In genomic region chr21:35034203-35034926, GRCh38 we compare ENCODE assay signal across 24 cellular contexts.
A peak's percentile ranks its signal among the peaks of the same experiment; 100 is the strongest.
DNase-seq lines count a peak whose midpoint lies in the region; ATAC-seq and TF ChIP-seq lines count a peak whose summit lies in the region.
"Had no signal": no experiment of that assay in that cellular context is flagged by ENCODE, and none has a peak within 500 bp of the region (broad histone marks: within the 10 kb centered on the region; RNA-seq: fewer than 3 reads in every experiment).

No MANE protein-coding gene starts in this region.

- peaks cover 84% of the 10 kb centered on the region for H3K4me1 ChIP-seq in Loucy (ENCODE audit: insufficient read depth, low read length, poor library complexity, severe bottlenecking)
- H3K4me1 ChIP-seq: parathyroid adenoma had no signal

- no peaks in the 10 kb centered on the region for H3K9me2 ChIP-seq in Loucy (replicated peaks; ENCODE audit: low read depth, low read length)

- peak overlapping the region; percentile 72 for H3K27ac Mint-ChIP-seq in activated naive CD4-positive, alpha-beta T cell treated with anti-CD3 and anti-CD28 coated beads, Interleukin-2, amount 50 U/mL, for 24 hours
- H3K27ac Mint-ChIP-seq in effector memory CD8-positive, alpha-beta T cell = peak overlapping the region; percentile 95 to 97
- H3K27ac Mint-ChIP-seq in stimulated activated naive CD8-positive, alpha-beta T cell treated with anti-CD3 and anti-CD28 coated beads, Interleukin-15, amount 100 ng/mL, for 72 hours = peak overlapping the region in 1 of 2 donors; percentile 59
- H3K27ac Mint-ChIP-seq: activated B cell treated with CpG ODN at 0.5 μM for 24 hours, IgD-negative memory B cell, nephron had no signal

- no peaks in the 10 kb centered on the region for H3K27me3 Mint-ChIP-seq in activated naive CD4-positive, alpha-beta T cell treated with anti-CD3 and anti-CD28 coated beads, Interleukin-2, amount 50 U/mL, for 24 hours
- no peaks in the 10 kb centered on the region for H3K27me3 Mint-ChIP-seq in effector memory CD8-positive, alpha-beta T cell
- no peaks in the 10 kb centered on the region for H3K27me3 Mint-ChIP-seq in stimulated activated naive CD8-positive, alpha-beta T cell treated with anti-CD3 and anti-CD28 coated beads, Interleukin-15, amount 100 ng/mL, for 72 hours
- H3K27me3 Mint-ChIP-seq: activated B cell treated with CpG ODN at 0.5 μM for 24 hours, IgD-negative memory B cell had no signal

- peak overlapping the region; percentile 19 for H3K4me3 Mint-ChIP-seq in activated naive CD4-positive, alpha-beta T cell treated with anti-CD3 and anti-CD28 coated beads, Interleukin-2, amount 50 U/mL, for 24 hours
- peak overlapping the region; percentile 73 to 77 for H3K4me3 Mint-ChIP-seq in effector memory CD8-positive, alpha-beta T cell
- H3K4me3 Mint-ChIP-seq in stimulated activated naive CD8-positive, alpha-beta T cell treated with anti-CD3 and anti-CD28 coated beads, Interleukin-15, amount 100 ng/mL, for 72 hours = peak overlapping the region; percentile 29 to 72
- H3K4me3 Mint-ChIP-seq: activated B cell treated with CpG ODN at 0.5 μM for 24 hours, nephron had no signal

- ATAC-seq in effector memory CD8-positive, alpha-beta T cell (replicated peaks) = no peak
- ATAC-seq in stimulated activated naive CD8-positive, alpha-beta T cell treated with anti-CD3 and anti-CD28 coated beads, Interleukin-15, amount 100 ng/mL, for 72 hours = peak; percentile 82
- ATAC-seq: GM12878, heart right ventricle, left lung, right cardiac atrium had no signal

- H3K9ac ChIP-seq in Loucy (ENCODE audit: low read depth, low read length, poor library complexity, severe bottlenecking) = no peak overlapping the region
- H3K9ac ChIP-seq: parathyroid adenoma had no signal

- H2AFZ ChIP-seq in Loucy (ENCODE audit: low read length) = no peak overlapping the region
- H2AFZ ChIP-seq: parathyroid adenoma had no signal

- no peak for DNase-seq in activated naive CD4-positive, alpha-beta T cell treated with Interleukin-2 at 50 U/mL for 16 hours
- no peak for DNase-seq in effector memory CD8-positive, alpha-beta T cell
- DNase-seq in stimulated activated naive CD8-positive, alpha-beta T cell treated with anti-CD3 and anti-CD28 coated beads, Interleukin-15, amount 100 ng/mL, for 72 hours = peak in 1 of 2 donors; percentile 43
- DNase-seq in DMS153 (lab: John Stamatoyannopoulos, UW) = no peak
- DNase-seq in NCI-H1436 (lab: John Stamatoyannopoulos, UW) = no peak
- DNase-seq: activated B cell treated with CpG ODN at 0.5 μM for 24 hours; activated CD8-positive, alpha-beta memory T cell treated with anti-CD3 and anti-CD28 coated beads, Interleukin-2, amount 50 U/mL, for 4 hours; central memory CD4-positive, alpha-beta T cell; DMS79 treated with DMSO at 0.1 percent for 48 hours; H7; heart right ventricle; left lung; MG63; NCI-H1436 treated with DMSO at 0.1 percent for 48 hours; NCI-H526; right cardiac atrium; RPMI8226; T-helper 9 cell had no signal

- H3K4me3 ChIP-seq in Loucy (ENCODE audit: low read length, poor library complexity, severe bottlenecking) = no peak overlapping the region
- H3K4me3 ChIP-seq: GM12878, heart right ventricle, left lung, MG63 had no signal

- peaks cover 98% of the 10 kb centered on the region for H3K4me1 Mint-ChIP-seq in activated naive CD4-positive, alpha-beta T cell treated with anti-CD3 and anti-CD28 coated beads, Interleukin-2, amount 50 U/mL, for 24 hours
- H3K4me1 Mint-ChIP-seq in effector memory CD8-positive, alpha-beta T cell (ENCODE audit: low read depth in 2 of 2) = peaks cover 81 to 93% of the 10 kb centered on the region in 2 donors
- H3K4me1 Mint-ChIP-seq in stimulated activated naive CD8-positive, alpha-beta T cell treated with anti-CD3 and anti-CD28 coated beads, Interleukin-15, amount 100 ng/mL, for 72 hours = peaks cover 88% of the 10 kb centered on the region
- H3K4me1 Mint-ChIP-seq: nephron had no signal

- no peaks in the 10 kb centered on the region for H3F3A ChIP-seq in Loucy (ENCODE audit: low read depth)

- H3K36me3 ChIP-seq in Loucy (ENCODE audit: insufficient read depth, low read length) = peaks cover 93% of the 10 kb centered on the region
- H3K36me3 ChIP-seq: left lung, MG63 had no signal

- H3K79me2 ChIP-seq in Loucy (ENCODE audit: insufficient read depth, low read length) = peaks cover 100% of the 10 kb centered on the region
- H3K79me2 ChIP-seq: parathyroid adenoma had no signal

- H3K36me3 Mint-ChIP-seq in activated naive CD4-positive, alpha-beta T cell treated with anti-CD3 and anti-CD28 coated beads, Interleukin-2, amount 50 U/mL, for 24 hours = peaks cover 27% of the 10 kb centered on the region
- H3K36me3 Mint-ChIP-seq in effector memory CD8-positive, alpha-beta T cell (ENCODE audit: insufficient read depth) = peaks cover 26% of the 10 kb centered on the region

- no peaks in the 10 kb centered on the region for H3K27me3 ChIP-seq in Loucy (ENCODE audit: insufficient read depth, low read length, poor library complexity, severe bottlenecking)
- H3K27me3 ChIP-seq: left lung, MG63 had no signal

- TF ChIP-seq CTCF in Loucy (conservative IDR thresholded peaks at IDR 0.05; ENCODE audit: low read length) = no peak

- H4K20me1 ChIP-seq in Loucy (ENCODE audit: insufficient read depth, low read length, poor library complexity, severe bottlenecking) = peaks cover 88% of the 10 kb centered on the region

- no peaks in the 10 kb centered on the region for H3K9me3 ChIP-seq in Loucy (ENCODE audit: insufficient read depth, low read depth, low read length)
- H3K9me3 ChIP-seq: heart right ventricle, left lung, MG63 had no signal

- peaks cover 5% of the 10 kb centered on the region for H3K9me3 Mint-ChIP-seq in activated naive CD4-positive, alpha-beta T cell treated with anti-CD3 and anti-CD28 coated beads, Interleukin-2, amount 50 U/mL, for 24 hours
- H3K9me3 Mint-ChIP-seq in effector memory CD8-positive, alpha-beta T cell = peaks cover 0 to 6% of the 10 kb centered on the region in 2 donors
- peaks cover 0 to 4% of the 10 kb centered on the region in 2 donors for H3K9me3 Mint-ChIP-seq in stimulated activated naive CD8-positive, alpha-beta T cell treated with anti-CD3 and anti-CD28 coated beads, Interleukin-15, amount 100 ng/mL, for 72 hours
- H3K9me3 Mint-ChIP-seq: activated B cell treated with CpG ODN at 0.5 μM for 24 hours had no signal

- peak overlapping the region; percentile 24 for H3K4me2 ChIP-seq in Loucy (ENCODE audit: low read depth, low read length, poor library complexity, severe bottlenecking)

Comparison
In these comparisons a context has a peak if more than half of its experiments do, and no peak if none do; other contexts are left out.
1. H3K4me3 Mint-ChIP-seq: peak in every context shown above with its lines; median percentile 75 in effector memory CD8-positive, alpha-beta T cell; 50 in stimulated activated naive CD8-positive, alpha-beta T cell treated with anti-CD3 and anti-CD28 coated beads, Interleukin-15, amount 100 ng/mL, for 72 hours; 19 in activated naive CD4-positive, alpha-beta T cell treated with anti-CD3 and anti-CD28 coated beads, Interleukin-2, amount 50 U/mL, for 24 hours.